ENCODE assay signal across 1 cellular context in the genomic region with DNA sequence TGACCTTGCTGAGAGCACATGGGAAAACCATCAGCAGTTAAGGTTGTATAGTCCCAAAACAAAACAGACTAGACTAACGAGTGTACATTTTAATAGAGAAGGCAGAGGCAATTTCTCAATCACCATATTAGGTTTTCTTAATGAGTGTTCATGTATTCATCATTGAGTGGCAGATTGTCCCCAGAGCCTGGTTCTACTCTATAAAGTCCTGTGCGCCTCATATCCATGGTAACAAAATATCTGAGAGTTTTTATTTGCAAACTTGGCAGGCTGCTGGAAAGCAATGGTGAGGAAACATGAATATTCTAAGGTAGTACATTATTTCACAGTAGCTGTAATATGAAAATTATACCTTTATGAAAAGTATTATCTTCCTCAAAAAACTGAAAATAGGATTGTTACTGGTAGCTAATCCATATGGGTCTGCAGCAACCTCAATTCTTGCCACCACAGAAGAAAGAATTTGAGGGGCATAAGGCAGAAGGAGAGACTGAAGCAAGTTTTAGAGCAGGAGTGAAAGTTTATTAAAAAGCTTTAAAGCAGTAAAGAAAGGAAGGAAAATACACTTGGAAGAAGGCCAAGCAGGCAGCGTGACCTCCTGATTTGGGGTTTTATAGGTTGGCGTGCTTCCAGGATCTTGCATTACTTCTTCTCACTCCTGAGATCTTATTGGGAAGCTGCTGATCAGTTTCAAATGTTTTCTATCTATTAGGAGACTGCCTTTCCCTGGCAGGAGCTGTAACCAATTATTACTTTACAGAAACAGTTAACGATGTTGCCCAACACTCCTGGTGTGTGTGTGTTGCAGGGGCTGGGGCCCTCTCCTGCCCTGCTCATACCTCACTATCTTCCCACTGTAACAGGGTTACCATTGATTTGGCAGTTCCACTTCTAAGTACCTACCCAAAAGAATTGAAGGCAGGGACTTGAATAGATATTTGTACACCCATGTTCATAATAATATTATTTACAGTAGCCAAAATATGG.
TF ChIP-seq lines count a peak whose summit lies in the region.

No MANE protein-coding gene starts in this region.

TF ChIP-seq in K562, 482 proteins besides CTCF, POLR2A, EP300 and RAD21 (continued from another document):
- TF ChIP-seq, protein P1, sequence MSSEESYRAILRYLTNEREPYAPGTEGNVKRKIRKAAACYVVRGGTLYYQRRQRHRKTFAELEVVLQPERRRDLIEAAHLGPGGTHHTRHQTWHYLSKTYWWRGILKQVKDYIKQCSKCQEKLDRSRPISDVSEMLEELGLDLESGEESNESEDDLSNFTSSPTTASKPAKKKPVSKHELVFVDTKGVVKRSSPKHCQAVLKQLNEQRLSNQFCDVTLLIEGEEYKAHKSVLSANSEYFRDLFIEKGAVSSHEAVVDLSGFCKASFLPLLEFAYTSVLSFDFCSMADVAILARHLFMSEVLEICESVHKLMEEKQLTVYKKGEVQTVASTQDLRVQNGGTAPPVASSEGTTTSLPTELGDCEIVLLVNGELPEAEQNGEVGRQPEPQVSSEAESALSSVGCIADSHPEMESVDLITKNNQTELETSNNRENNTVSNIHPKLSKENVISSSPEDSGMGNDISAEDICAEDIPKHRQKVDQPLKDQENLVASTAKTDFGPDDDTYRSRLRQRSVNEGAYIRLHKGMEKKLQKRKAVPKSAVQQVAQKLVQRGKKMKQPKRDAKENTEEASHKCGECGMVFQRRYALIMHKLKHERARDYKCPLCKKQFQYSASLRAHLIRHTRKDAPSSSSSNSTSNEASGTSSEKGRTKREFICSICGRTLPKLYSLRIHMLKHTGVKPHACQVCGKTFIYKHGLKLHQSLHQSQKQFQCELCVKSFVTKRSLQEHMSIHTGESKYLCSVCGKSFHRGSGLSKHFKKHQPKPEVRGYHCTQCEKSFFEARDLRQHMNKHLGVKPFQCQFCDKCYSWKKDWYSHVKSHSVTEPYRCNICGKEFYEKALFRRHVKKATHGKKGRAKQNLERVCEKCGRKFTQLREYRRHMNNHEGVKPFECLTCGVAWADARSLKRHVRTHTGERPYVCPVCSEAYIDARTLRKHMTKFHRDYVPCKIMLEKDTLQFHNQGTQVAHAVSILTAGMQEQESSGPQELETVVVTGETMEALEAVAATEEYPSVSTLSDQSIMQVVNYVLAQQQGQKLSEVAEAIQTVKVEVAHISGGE (CRISPR knock-in tag; IDR thresholded peaks at IDR 0.05): peak in 2 of 3 experiments; percentile 65 to 85; a peak in 3 of 6 replicates
- TF ChIP-seq, protein P2, sequence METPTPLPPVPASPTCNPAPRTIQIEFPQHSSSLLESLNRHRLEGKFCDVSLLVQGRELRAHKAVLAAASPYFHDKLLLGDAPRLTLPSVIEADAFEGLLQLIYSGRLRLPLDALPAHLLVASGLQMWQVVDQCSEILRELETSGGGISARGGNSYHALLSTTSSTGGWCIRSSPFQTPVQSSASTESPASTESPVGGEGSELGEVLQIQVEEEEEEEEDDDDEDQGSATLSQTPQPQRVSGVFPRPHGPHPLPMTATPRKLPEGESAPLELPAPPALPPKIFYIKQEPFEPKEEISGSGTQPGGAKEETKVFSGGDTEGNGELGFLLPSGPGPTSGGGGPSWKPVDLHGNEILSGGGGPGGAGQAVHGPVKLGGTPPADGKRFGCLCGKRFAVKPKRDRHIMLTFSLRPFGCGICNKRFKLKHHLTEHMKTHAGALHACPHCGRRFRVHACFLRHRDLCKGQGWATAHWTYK (CRISPR knock-in tag; IDR thresholded peaks at IDR 0.05): no peak
- no peak for TF ChIP-seq BCL6 (CRISPR knock-in tag; IDR thresholded peaks at IDR 0.05)
- no peak for TF ChIP-seq ARID1B (IDR thresholded peaks at IDR 0.05)
- no peak for TF ChIP-seq KAT2B (IDR thresholded peaks at IDR 0.05; ENCODE audit: low read depth, low read length)
- TF ChIP-seq COPS2 (conservative IDR thresholded peaks at IDR 0.05): no peak
- TF ChIP-seq CEBPB (tag; IDR thresholded peaks at IDR 0.05): peak; percentile 49; the same call in 1 of the 2 replicates
- no peak for TF ChIP-seq NCOA1 (IDR thresholded peaks at IDR 0.05; ENCODE audit: low read depth)
- TF ChIP-seq NFIC (IDR thresholded peaks at IDR 0.05): peak; percentile 85
- TF ChIP-seq CEBPG (CRISPR knock-in tag; IDR thresholded peaks at IDR 0.05): no peak
- peak; percentile 64 to 70 for TF ChIP-seq CEBPG (tag; conservative IDR thresholded peaks at IDR 0.05 in 1 of 2, IDR thresholded peaks at IDR 0.05 in 1 of 2)
- TF ChIP-seq, protein P3, sequence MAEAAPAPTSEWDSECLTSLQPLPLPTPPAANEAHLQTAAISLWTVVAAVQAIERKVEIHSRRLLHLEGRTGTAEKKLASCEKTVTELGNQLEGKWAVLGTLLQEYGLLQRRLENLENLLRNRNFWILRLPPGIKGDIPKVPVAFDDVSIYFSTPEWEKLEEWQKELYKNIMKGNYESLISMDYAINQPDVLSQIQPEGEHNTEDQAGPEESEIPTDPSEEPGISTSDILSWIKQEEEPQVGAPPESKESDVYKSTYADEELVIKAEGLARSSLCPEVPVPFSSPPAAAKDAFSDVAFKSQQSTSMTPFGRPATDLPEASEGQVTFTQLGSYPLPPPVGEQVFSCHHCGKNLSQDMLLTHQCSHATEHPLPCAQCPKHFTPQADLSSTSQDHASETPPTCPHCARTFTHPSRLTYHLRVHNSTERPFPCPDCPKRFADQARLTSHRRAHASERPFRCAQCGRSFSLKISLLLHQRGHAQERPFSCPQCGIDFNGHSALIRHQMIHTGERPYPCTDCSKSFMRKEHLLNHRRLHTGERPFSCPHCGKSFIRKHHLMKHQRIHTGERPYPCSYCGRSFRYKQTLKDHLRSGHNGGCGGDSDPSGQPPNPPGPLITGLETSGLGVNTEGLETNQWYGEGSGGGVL (CRISPR knock-in tag; IDR thresholded peaks at IDR 0.05): no peak
